9 cellular contexts compared by ENCODE assay signal in genomic region chr6:25512560-25512959, GRCh38.
"Had no signal": no experiment of that assay in that cellular context is flagged by ENCODE, and none has a peak within 500 bp of the region (broad histone marks: within the 10 kb centered on the region; RNA-seq: fewer than 3 reads in every experiment).

No MANE protein-coding gene starts in this region.

- H3K27ac Mint-ChIP-seq: GM23338, H9 had no signal

- DNase-seq: H9, HCEC 1CT, IMR-90, KG1 had no signal

- FAIRE-seq: H1, H54, K562 had no signal

- H3K4me1 Mint-ChIP-seq: GM23338, H9 had no signal

- H3K4me2 ChIP-seq: GM23338 had no signal

- H3K4me3 Mint-ChIP-seq: GM23338, H9 had no signal

- H3K27ac ChIP-seq: HL-60 had no signal

- H3K9me3 Mint-ChIP-seq: GM23338, H9 had no signal

- ATAC-seq: GM23338, K562 had no signal

- H2AFZ ChIP-seq: GM23338 had no signal

- H3K4me3 ChIP-seq: GM23338, K562 had no signal
